18 cellular contexts compared by ENCODE assay signal in genomic region chr16:88993946-88994600, GRCh38. TPM values are rescaled to one million over a fixed set of nuclear protein-coding genes. Genes with fewer than 3 reads are reported as not detected.
DNase-seq lines count a peak whose midpoint lies in the region; ATAC-seq and TF ChIP-seq lines count a peak whose summit lies in the region.
"Had no signal": no experiment of that assay in that cellular context is flagged by ENCODE, and none has a peak within 500 bp of the region (broad histone marks: within the 10 kb centered on the region; RNA-seq: fewer than 3 reads in every experiment).

No MANE protein-coding gene starts in this region.

- peaks cover 4% of the 10 kb centered on the region for H3K4me1 Mint-ChIP-seq in stimulated activated effector memory CD8-positive, alpha-beta T cell treated with anti-CD3 and anti-CD28 coated beads, Interleukin-12 subunit alpha, Interleukin-12 subunit beta, amount 100 ng/mL, for 72 hours

- POLR2A ChIA-PET in OCI-LY7 (lab: Charles Lee) = interaction anchor here (0.8 to 2.4 kb wide), 2 partner anchors 9 to 17 kb away, joined by 4 to 22 read pairs; partner anchors contain the start of gene CBFA2T3

- H4K8ac ChIP-seq in neuronal stem cell (ENCODE audit: low read depth, low read length) = no peak overlapping the region

- peak overlapping the region; percentile 83 for H2AK5ac ChIP-seq in neuronal stem cell (ENCODE audit: low read depth, low read length)

- DNase-seq in DND-41 (no peak), OCI-LY7 (ENCODE audit: low spot score) (no peak), neuronal stem cell (ENCODE audit: low spot score) (no peak), ascending aorta (ENCODE audit: low spot score in 2 of 2) (no peak), foreskin fibroblast (no peak)
- DNase-seq in stimulated activated effector memory CD8-positive, alpha-beta T cell treated with anti-CD3 and anti-CD28 coated beads, Interleukin-12 subunit alpha, Interleukin-12 subunit beta, amount 100 ng/mL, for 72 hours (ENCODE audit: low spot score in 2 of 2) = no peak
- DNase-seq: Calu3, DMS 273 treated with DMSO at 0.1 percent for 48 hours, DMS79, Karpas-422 had no signal

- H2BK12ac ChIP-seq in neuronal stem cell (ENCODE audit: low read length) = peak overlapping the region; percentile 73

- H3K9me2 ChIP-seq in OCI-LY7 (ENCODE audit: insufficient read depth, low read length) = no peaks in the 10 kb centered on the region

- no CpG with 5 or more reads among the region's 19 CpGs for WGBS in neuronal stem cell (ENCODE audit: extremely low coverage in 2 of 2, insufficient read length in 2 of 2, insufficient replicate concordance in 1 of 2), 2 donors

- no peak overlapping the region for H3K27ac Mint-ChIP-seq in stimulated activated effector memory CD8-positive, alpha-beta T cell treated with anti-CD3 and anti-CD28 coated beads, Interleukin-12 subunit alpha, Interleukin-12 subunit beta, amount 100 ng/mL, for 72 hours
- H3K27ac Mint-ChIP-seq: CD4-positive, CD25-positive, alpha-beta regulatory T cell; GM23338 had no signal

- H3K18ac ChIP-seq in neuronal stem cell (ENCODE audit: low read length) = peak overlapping the region; percentile 24

- H3K27me3 ChIP-seq in BLaER1 (no peaks in the 10 kb centered on the region), DND-41 (ENCODE audit: insufficient read depth, low read length, poor library complexity) (no peaks in the 10 kb centered on the region), neuronal stem cell (ENCODE audit: control insufficient read depth in 3 of 3, insufficient read depth in 3 of 3, low read depth in 1 of 3, low read length in 3 of 3) (peaks cover 0 to 31% (median 0%) of the 10 kb centered on the region in 3 experiments), ascending aorta (peaks cover 3% of the 10 kb centered on the region)

- H2BK120ac ChIP-seq in neuronal stem cell (ENCODE audit: low read depth, low read length) = no peak overlapping the region

- ATAC-seq in DND-41 (ENCODE audit: insufficient read depth, low read depth) (no peak), GM18519 (IDR thresholded peaks at IDR 0.05; ENCODE audit: low FRiP score, unreplicated experiment) (no peak)
- no peak for ATAC-seq in stimulated activated effector memory CD8-positive, alpha-beta T cell treated with anti-CD3 and anti-CD28 coated beads, Interleukin-12 subunit alpha, Interleukin-12 subunit beta, amount 100 ng/mL, for 72 hours

- intact Hi-C loops in OCI-LY7 (cut with micrococcal nuclease; ENCODE audit: unreplicated experiment) (loop anchor here (1.0 to 5.0 kb wide), 2 partner anchors 16 to 103 kb away; no protein-coding TSS in a partner anchor), ascending aorta (cut with DNase I) (no loop called here)

- no TSS peak for BruUV-seq in OCI-LY7 (replicated peaks; lab: Mats Ljungman, UMichigan)

- peak overlapping the region; percentile 19 for H2BK5ac ChIP-seq in neuronal stem cell (ENCODE audit: low read length)

- peak overlapping the region; percentile 38; the same call in 1 of the 2 replicates for H3K9ac ChIP-seq in BLaER1
- H3K9ac ChIP-seq in DND-41 (ENCODE audit: low read depth, low read length) = no peak overlapping the region
- H3K9ac ChIP-seq in neuronal stem cell (ENCODE audit: low read depth, low read length, poor library complexity) = peak overlapping the region; percentile 44

- H3K4me3 Mint-ChIP-seq in stimulated activated effector memory CD8-positive, alpha-beta T cell treated with anti-CD3 and anti-CD28 coated beads, Interleukin-12 subunit alpha, Interleukin-12 subunit beta, amount 100 ng/mL, for 72 hours = no peak overlapping the region
- H3K4me3 Mint-ChIP-seq: CD4-positive, CD25-positive, alpha-beta regulatory T cell; GM23338 had no signal

- H3K9me3 ChIP-seq in BLaER1 (peaks cover 32% of the 10 kb centered on the region), DND-41 (ENCODE audit: insufficient read depth, low read length, severe bottlenecking) (peaks cover 17% of the 10 kb centered on the region), OCI-LY7 (ENCODE audit: low read length) (peaks cover 23% of the 10 kb centered on the region), neuronal stem cell (replicated peaks in 1 of 2; ENCODE audit: control insufficient read depth in 2 of 2, insufficient read depth in 1 of 2, low read depth in 1 of 2, low read length in 2 of 2) (peaks cover 8 to 10% of the 10 kb centered on the region in 2 donors), ascending aorta (peaks cover 16 to 21% of the 10 kb centered on the region in 2 donors)

- TF ChIP-seq CTCF in DND-41 (IDR thresholded peaks at IDR 0.05; ENCODE audit: borderline replicate concordance, extremely low read depth, low read length, poor library complexity, severe bottlenecking) (no peak), OCI-LY7 (conservative IDR thresholded peaks at IDR 0.05; ENCODE audit: low read length) (no peak), ascending aorta (IDR thresholded peaks at IDR 0.05) (no peak), foreskin fibroblast (IDR thresholded peaks at IDR 0.05; ENCODE audit: low read depth, low read length) (no peak)

- H3K4ac ChIP-seq in neuronal stem cell (ENCODE audit: low read length) = no peak overlapping the region

- H3K79me1 ChIP-seq in neuronal stem cell (ENCODE audit: low read depth, low read length) = peaks cover 2% of the 10 kb centered on the region

- no peak overlapping the region for H3K23ac ChIP-seq in neuronal stem cell (ENCODE audit: low read depth, low read length, poor library complexity)

- H3K36me3 Mint-ChIP-seq in stimulated activated effector memory CD8-positive, alpha-beta T cell treated with anti-CD3 and anti-CD28 coated beads, Interleukin-12 subunit alpha, Interleukin-12 subunit beta, amount 100 ng/mL, for 72 hours = no peaks in the 10 kb centered on the region
- H3K36me3 Mint-ChIP-seq: CD4-positive, CD25-positive, alpha-beta regulatory T cell had no signal

- H3K4me1 ChIP-seq in BLaER1 (peaks cover 69% of the 10 kb centered on the region), DND-41 (ENCODE audit: insufficient read depth, low read length) (peaks cover 19% of the 10 kb centered on the region), OCI-LY7 (ENCODE audit: insufficient read depth, low read length, poor library complexity, severe bottlenecking) (peaks cover 45% of the 10 kb centered on the region), neuronal stem cell (ENCODE audit: control insufficient read depth in 2 of 2, insufficient read depth in 1 of 2, low read depth in 1 of 2, low read length in 2 of 2) (peaks cover 0 to 15% of the 10 kb centered on the region in 2 donors), ascending aorta (no peaks in the 10 kb centered on the region)
- H3K4me1 ChIP-seq: A549, HAP-1 had no signal

- H3K79me2 ChIP-seq in DND-41 (ENCODE audit: insufficient read depth, low read length) (no peaks in the 10 kb centered on the region), OCI-LY7 (ENCODE audit: insufficient read depth, low read depth, low read length) (no peaks in the 10 kb centered on the region)

- H2BK15ac ChIP-seq in neuronal stem cell (ENCODE audit: low read length) = peak overlapping the region; percentile 69

- 0 out of 2 replicates have a peak, but pooled peaks cover 6% of the 10 kb centered on the region for H3K36me3 ChIP-seq in BLaER1
- no peaks in the 10 kb centered on the region for H3K36me3 ChIP-seq in DND-41 (ENCODE audit: insufficient read depth, low read length)
- no peaks in the 10 kb centered on the region for H3K36me3 ChIP-seq in OCI-LY7 (ENCODE audit: insufficient read depth, low read length)
- no peaks in the 10 kb centered on the region for H3K36me3 ChIP-seq in neuronal stem cell (replicated peaks in 1 of 2; ENCODE audit: control insufficient read depth in 2 of 2, insufficient read depth in 2 of 2, low read length in 2 of 2)
- H3K36me3 ChIP-seq in ascending aorta = no peaks in the 10 kb centered on the region
- H3K36me3 ChIP-seq: HAP-1 had no signal

- no peak overlapping the region for H3K4me3 ChIP-seq in BLaER1
- H3K4me3 ChIP-seq in DND-41 (ENCODE audit: low read depth in 1 of 2, low read length in 2 of 2) = no peak overlapping the region
- no peak overlapping the region for H3K4me3 ChIP-seq in OCI-LY7 (ENCODE audit: low read depth, low read length, poor library complexity, severe bottlenecking)
- no peak overlapping the region for H3K4me3 ChIP-seq in neuronal stem cell (ENCODE audit: low read length in 2 of 2)
- no peak overlapping the region for H3K4me3 ChIP-seq in ascending aorta
- H3K4me3 ChIP-seq in foreskin fibroblast (ENCODE audit: low read depth in 1 of 2, low read length in 2 of 2) = no peak overlapping the region
- H3K4me3 ChIP-seq: A549, GM23338, HAP-1 had no signal

- H3K27ac ChIP-seq in BLaER1 = peak overlapping the region; percentile 76
- peak overlapping the region; percentile 66 for H3K27ac ChIP-seq in DND-41 (ENCODE audit: low read length)
- peak overlapping the region; percentile 99 for H3K27ac ChIP-seq in OCI-LY7 (ENCODE audit: low read depth, low read length, poor library complexity, severe bottlenecking)
- H3K27ac ChIP-seq in neuronal stem cell (replicated peaks; ENCODE audit: low read length) = no peak overlapping the region
- no peak overlapping the region for H3K27ac ChIP-seq in ascending aorta
- H3K27ac ChIP-seq: A549 had no signal

- peak overlapping the region; percentile 55 for H3K4me2 ChIP-seq in BLaER1
- no peak overlapping the region for H3K4me2 ChIP-seq in DND-41 (ENCODE audit: insufficient read depth, low read length)
- peak overlapping the region; percentile 2; the same call in 1 of the 2 replicates for H3K4me2 ChIP-seq in OCI-LY7 (ENCODE audit: low read length)
- no peak overlapping the region for H3K4me2 ChIP-seq in neuronal stem cell (ENCODE audit: insufficient read depth, low read length, poor library complexity, severe bottlenecking)
- H3K4me2 ChIP-seq: A549, GM23338 had no signal

- no peak overlapping the region for H3K14ac ChIP-seq in neuronal stem cell (ENCODE audit: low read length)

- H3K9me3 Mint-ChIP-seq in stimulated activated effector memory CD8-positive, alpha-beta T cell treated with anti-CD3 and anti-CD28 coated beads, Interleukin-12 subunit alpha, Interleukin-12 subunit beta, amount 100 ng/mL, for 72 hours = peaks cover 6% of the 10 kb centered on the region

- H4K20me1 ChIP-seq in BLaER1 (no peaks in the 10 kb centered on the region), DND-41 (ENCODE audit: insufficient read depth, low read length) (no peaks in the 10 kb centered on the region), OCI-LY7 (ENCODE audit: insufficient read depth, low read length) (no peaks in the 10 kb centered on the region)

- no peak overlapping the region for H4K91ac ChIP-seq in neuronal stem cell (ENCODE audit: low read depth, low read length, poor library complexity)

- H2AFZ ChIP-seq in DND-41 (ENCODE audit: low read depth, low read length) = no peak overlapping the region
- H2AFZ ChIP-seq in OCI-LY7 (ENCODE audit: low read length) = no peak overlapping the region
- H2AFZ ChIP-seq in neuronal stem cell (ENCODE audit: low read length) = no peak overlapping the region

- CTCF ChIA-PET in OCI-LY7 (lab: Charles Lee; ENCODE audit: unreplicated experiment) = no interaction called here

RNA-seq across cellular contexts. Expression of gene CBFA2T3, which starts 17.1 kb away (rescaled TPM):
- total RNA-seq in OCI-LY7 (2014; rRNA removed; shearing (Covaris generic)) = 1.1 and 2.2 TPM in 2 replicates
- total RNA-seq in OCI-LY7 (2022) = 30.8 and 48.0 TPM in 2 replicates
- polyA plus RNA-seq in neuronal stem cell (2013, experiment 1 of 2) = 8.3 TPM
- 8.0 TPM for polyA plus RNA-seq in neuronal stem cell (2013, experiment 2 of 2)
- total RNA-seq in ascending aorta = 32.8 TPM
- total RNA-seq: Calu3 had no signal
- polyA plus RNA-seq: AG04450, BJ had no signal

Comparison
In these comparisons a context has a peak if more than half of its experiments do, and no peak if none do; other contexts are left out.
1. H3K27ac ChIP-seq: peak in BLaER1 (single experiment), DND-41 (single experiment) and OCI-LY7 (single experiment); none in neuronal stem cell (single experiment) and ascending aorta (0 of 2).
2. H3K4me2 ChIP-seq: peak in BLaER1 (single experiment) and OCI-LY7 (single experiment); none in DND-41 (single experiment) and neuronal stem cell (single experiment).